Comparison of ENCODE assay signal across 8 cellular contexts in the genomic region with DNA sequence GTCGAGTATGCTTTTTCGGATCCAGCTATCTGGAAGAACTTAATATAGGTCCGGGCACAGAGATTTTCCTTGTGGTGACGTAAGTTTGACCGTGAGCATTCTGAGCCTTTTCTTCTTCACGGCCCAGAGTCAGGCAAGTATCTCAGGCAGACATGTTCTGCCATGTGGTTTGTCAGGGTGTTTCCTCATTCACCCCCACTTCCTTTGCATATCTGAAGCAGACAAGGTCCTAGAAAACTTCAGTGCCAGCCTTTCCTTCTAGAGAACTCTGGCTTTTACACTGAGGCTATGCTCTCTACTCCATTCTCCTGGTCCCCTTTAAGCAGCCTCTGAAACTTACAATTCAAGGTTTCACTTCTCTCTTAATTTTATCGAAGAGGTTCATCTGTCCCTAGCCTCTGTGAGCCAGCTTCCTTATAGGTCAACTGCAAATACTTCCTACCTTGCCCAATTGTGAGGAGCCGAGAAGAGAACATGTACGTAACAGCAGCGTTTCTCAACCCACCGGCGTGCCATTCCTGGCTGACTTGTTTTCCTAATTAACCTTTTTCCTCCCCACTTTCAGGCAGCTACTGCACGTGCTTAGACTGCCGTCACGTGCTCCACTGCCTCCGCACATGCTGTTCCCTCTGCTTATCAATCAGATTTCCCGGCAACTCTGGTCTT. TPM values are rescaled to one million over a fixed set of nuclear protein-coding genes. Genes with fewer than 3 reads are reported as not detected.
DNase-seq lines count a peak whose midpoint lies in the region; ATAC-seq, FAIRE-seq and TF ChIP-seq lines count a peak whose summit lies in the region.

No MANE protein-coding gene starts in this region.

- no TSS peak for BruUV-seq in K562 (replicated peaks; lab: Mats Ljungman, UMichigan)

- H3K27me3 Mint-ChIP-seq in CD8-positive, alpha-beta memory T cell: no peaks in the 10 kb centered on the region
- H3K27me3 Mint-ChIP-seq in endodermal cell (ENCODE audit: insufficient read depth): peaks cover 2% of the 10 kb centered on the region

- no peaks in the 10 kb centered on the region for H3K36me3 ChIP-seq in CD8-positive, alpha-beta memory T cell (ENCODE audit: insufficient read depth, low read length)
- H3K36me3 ChIP-seq in K562 (ENCODE audit: control insufficient read depth, insufficient read depth, low read length) (no peaks in the 10 kb centered on the region; the same call in 2 of the 3 replicates), endodermal cell (ENCODE audit: control insufficient read depth, insufficient read depth, low read length) (no peaks in the 10 kb centered on the region)

- FAIRE-seq in K562 (lab: Jason Lieb, UNC): no peak

- H4K20me1 ChIP-seq in K562 (replicated peaks; ENCODE audit: control insufficient read depth, insufficient read depth, low read length): no peaks in the 10 kb centered on the region

- H3K9ac ChIP-seq in K562 (ENCODE audit: insufficient read depth in 1 of 2, low read depth in 2 of 2, low read length in 2 of 2): no peak overlapping the region
- H3K9ac ChIP-seq in endodermal cell (ENCODE audit: extremely low read depth, low read length, poor library complexity, severe bottlenecking): no peak overlapping the region

- peak overlapping the region; percentile 75 to 92 (median 81) for H3K4me3 Mint-ChIP-seq in CD8-positive, alpha-beta memory T cell
- no peak overlapping the region for H3K4me3 Mint-ChIP-seq in endodermal cell

- peak overlapping the region; percentile 46 to 95 (median 88) for H3K27ac Mint-ChIP-seq in CD8-positive, alpha-beta memory T cell
- no peak overlapping the region for H3K27ac Mint-ChIP-seq in endodermal cell

- peak overlapping the region; percentile 53; the same call in 1 of the 2 replicates for H2AFZ ChIP-seq in K562 (ENCODE audit: low read depth, low read length)

- peaks cover 0 to 6% (median 0%) of the 10 kb centered on the region in 3 donors for H3K36me3 Mint-ChIP-seq in CD8-positive, alpha-beta memory T cell
- H3K36me3 Mint-ChIP-seq in endodermal cell (ENCODE audit: low read depth): peaks cover 10% of the 10 kb centered on the region

- POLR2A ChIA-PET in CD8-positive, alpha-beta memory T cell (lab: Charles Lee): no interaction called here
- POLR2A ChIA-PET in K562 (lab: Yijun Ruan, JAX): interaction anchor here (0.5 kb wide), 1 partner anchor 1778 kb away, joined by 3 read pairs; no protein-coding TSS in a partner anchor

- H3K9me3 ChIP-seq in CD8-positive, alpha-beta memory T cell (ENCODE audit: low read length): no peaks in the 10 kb centered on the region
- H3K9me3 ChIP-seq in K562 (replicated peaks; ENCODE audit: control insufficient read depth, insufficient read depth, low read depth, low read length) (no peaks in the 10 kb centered on the region), endodermal cell (ENCODE audit: control insufficient read depth, low read length) (no peaks in the 10 kb centered on the region)

- H3K9me1 ChIP-seq in K562 (ENCODE audit: control insufficient read depth, insufficient read depth, low read length): no peaks in the 10 kb centered on the region

- 24% methylated on average over 15 of the region's 17 CpGs for WGBS in K562 (ENCODE audit: insufficient coverage, low coverage, missing lambda C conversion rate)
- 79 to 86% methylated on average over 16 to 17 of the region's 17 CpGs for WGBS in endodermal cell (ENCODE audit: insufficient coverage in 1 of 2, insufficient read length in 1 of 2), 2 experiments

- ATAC-seq in GM19455 (IDR thresholded peaks at IDR 0.05; ENCODE audit: unreplicated experiment) (peak; percentile 86), HG03439 (IDR thresholded peaks at IDR 0.05; ENCODE audit: unreplicated experiment) (peak; percentile 81), K562 (no peak)

- no peak for TF ChIP-seq POLR2A in K562 (conservative IDR thresholded peaks at IDR 0.05)

- TF ChIP-seq CTCF in K562 (IDR thresholded peaks at IDR 0.05 in 2 of 3, conservative IDR thresholded peaks at IDR 0.05 in 1 of 3; ENCODE audit: insufficient read depth in 2 of 3, low read depth in 1 of 3, low read length in 3 of 3) (no peak), endodermal cell (conservative IDR thresholded peaks at IDR 0.05) (no peak)

- H3K9me3 Mint-ChIP-seq in CD8-positive, alpha-beta memory T cell: peaks cover 0 to 4% (median 0%) of the 10 kb centered on the region in 5 donors
- H3K9me3 Mint-ChIP-seq in endodermal cell: no peaks in the 10 kb centered on the region

- no peak overlapping the region; the same call in 1 of the 2 replicates for H3K4me2 ChIP-seq in K562 (ENCODE audit: insufficient read depth, low read length)

- peak overlapping the region; percentile 37 for H3K4me3 ChIP-seq in CD8-positive, alpha-beta memory T cell (ENCODE audit: low read length)
- H3K4me3 ChIP-seq in K562 (no peak overlapping the region), endodermal cell (ENCODE audit: low read length) (no peak overlapping the region)

- DNase-seq in CD8-positive, alpha-beta memory T cell: peak in 2 of 5 donors; percentile 9 to 44
- DNase-seq in K562 (ENCODE audit: extremely low read depth in 1 of 4, low spot score in 3 of 4) (no peak), HuH-7 (ENCODE audit: low spot score) (no peak), endodermal cell (no peak), NCI-H2029 (lab: John Stamatoyannopoulos, UW) (no peak)
- no peak for DNase-seq in stimulated activated CD4-positive, alpha-beta T cell treated with anti-CD3 and anti-CD28 coated beads, Interleukin-4, amount 100 ng/mL, for 1 hour

- peaks cover 16 to 19% (median 18%) of the 10 kb centered on the region in 3 donors for H3K4me1 Mint-ChIP-seq in CD8-positive, alpha-beta memory T cell
- no peaks in the 10 kb centered on the region for H3K4me1 Mint-ChIP-seq in endodermal cell

- CTCF ChIA-PET in CD8-positive, alpha-beta memory T cell (lab: Charles Lee): no interaction called here
- CTCF ChIA-PET in K562 (lab: Yijun Ruan, JAX; ENCODE audit: low intra/inter-chr PET ratio): no interaction called here

- H3K27me3 ChIP-seq in CD8-positive, alpha-beta memory T cell (ENCODE audit: insufficient read depth, low read length, poor library complexity, severe bottlenecking): no peaks in the 10 kb centered on the region
- H3K27me3 ChIP-seq in K562 (ENCODE audit: control insufficient read depth in 2 of 2, insufficient read depth in 2 of 2, low read length in 2 of 2) (peaks cover 2 to 21% of the 10 kb centered on the region in 2 experiments; a peak in 2 of 5 replicates), endodermal cell (ENCODE audit: control insufficient read depth, insufficient read depth, low read length, poor library complexity, severe bottlenecking) (no peaks in the 10 kb centered on the region)

- no peak for TF ChIP-seq RAD21 in K562 (CRISPR knock-in tag; conservative IDR thresholded peaks at IDR 0.05 in 1 of 2, IDR thresholded peaks at IDR 0.05 in 1 of 2)

- H3K4me1 ChIP-seq in CD8-positive, alpha-beta memory T cell (ENCODE audit: insufficient read depth, low read length): peaks cover 20% of the 10 kb centered on the region
- H3K4me1 ChIP-seq in K562 (replicated peaks in 1 of 2; ENCODE audit: control insufficient read depth in 2 of 2, insufficient read depth in 2 of 2, low read length in 2 of 2) (no peaks in the 10 kb centered on the region), endodermal cell (ENCODE audit: control insufficient read depth, insufficient read depth, low read length) (no peaks in the 10 kb centered on the region)

- TF ChIP-seq EP300 in K562 (IDR thresholded peaks at IDR 0.05; ENCODE audit: low read length): no peak

- H3K79me2 ChIP-seq in K562 (ENCODE audit: control insufficient read depth, insufficient read depth, low read length): no peaks in the 10 kb centered on the region

- no peak overlapping the region for H3K27ac ChIP-seq in CD8-positive, alpha-beta memory T cell (ENCODE audit: low read depth, low read length)
- H3K27ac ChIP-seq in K562 (ENCODE audit: extremely low read depth, low read depth, low read length) (no peak overlapping the region), endodermal cell (ENCODE audit: low read depth, low read length) (no peak overlapping the region)

- in situ Hi-C loops in K562 (cut with MboI): no loop called here

- intact Hi-C loops in K562 (cut with micrococcal nuclease): no loop called here

TF ChIP-seq in K562, 482 proteins besides CTCF, POLR2A, EP300 and RAD21 (continues in another document):
- TF ChIP-seq ZNF311 (CRISPR knock-in tag; IDR thresholded peaks at IDR 0.05) (no peak), MEIS2 (IDR thresholded peaks at IDR 0.05; ENCODE audit: partially characterized antibody) (no peak), BHLHE40 (IDR thresholded peaks at IDR 0.05; ENCODE audit: low read length) (peak; percentile 67)
- TF ChIP-seq, protein P1, sequence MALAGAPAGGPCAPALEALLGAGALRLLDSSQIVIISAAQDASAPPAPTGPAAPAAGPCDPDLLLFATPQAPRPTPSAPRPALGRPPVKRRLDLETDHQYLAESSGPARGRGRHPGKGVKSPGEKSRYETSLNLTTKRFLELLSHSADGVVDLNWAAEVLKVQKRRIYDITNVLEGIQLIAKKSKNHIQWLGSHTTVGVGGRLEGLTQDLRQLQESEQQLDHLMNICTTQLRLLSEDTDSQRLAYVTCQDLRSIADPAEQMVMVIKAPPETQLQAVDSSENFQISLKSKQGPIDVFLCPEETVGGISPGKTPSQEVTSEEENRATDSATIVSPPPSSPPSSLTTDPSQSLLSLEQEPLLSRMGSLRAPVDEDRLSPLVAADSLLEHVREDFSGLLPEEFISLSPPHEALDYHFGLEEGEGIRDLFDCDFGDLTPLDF (CRISPR knock-in tag; IDR thresholded peaks at IDR 0.05): no peak

RNA-seq across cellular contexts. Expression of gene CDCA7L, which starts 47.3 kb away (rescaled TPM):
- 10 to 100 TPM; 75.5 to 75.9 TPM for total RNA-seq in CD8-positive, alpha-beta memory T cell
- polyA plus RNA-seq in CD8-positive, alpha-beta memory T cell: 6.5 TPM
- 10.8 and 10.9 TPM in 2 replicates for total RNA-seq in K562 (2011; cell fraction: chromatin; rRNA removed; ENCODE audit: low replicate concordance)
- total RNA-seq in K562 (2011; cell fraction: nucleolus; rRNA removed): 8.0 and 8.4 TPM in 2 replicates
- total RNA-seq in K562 (2011; cell fraction: nucleoplasm; rRNA removed): 7.2 and 13.0 TPM in 2 replicates
- total RNA-seq in K562 (2014; rRNA removed) (2.6 and 3.0 TPM in 2 replicates), K562 (2014; rRNA removed; fragmentation: Illumina TruSeq; extraction: Trizol) (4.3 and 4.9 TPM in 2 replicates), K562 (2015; rRNA removed; fragmentation: Illumina TruSeq; extraction: Trizol) (3.5 and 4.5 TPM in 2 replicates), K562 (2021) (3.1 and 3.8 TPM in 2 replicates), endodermal cell (10 to 100 TPM; 39.5 to 41.1 TPM)
- polyA plus RNA-seq in K562 (2011; rRNA removed) (17.6 and 32.4 TPM in 2 replicates), K562 (2014; fragmentation: Illumina TruSeq; extraction: Trizol) (3.7 and 5.2 TPM in 2 replicates), K562 (2014; fragmentation: Nextera tagmentation; extraction: Ambion mirVana) (1 to 10 TPM; 1.9 to 2.1 TPM), K562 (2014; rRNA removed) (2.3 and 4.3 TPM in 2 replicates)
- 13.1 and 15.3 TPM in 2 replicates for polyA plus RNA-seq in K562 (2011; cell fraction: cytosol; rRNA removed)
- polyA plus RNA-seq in K562 (2011; cell fraction: nucleus; rRNA removed): 20.1 and 29.2 TPM in 2 replicates
- 1.00 and 1.7 TPM in 2 replicates for polyA plus RNA-seq in K562 (2012)
- 24.0 and 39.4 TPM in 2 replicates for polyA minus RNA-seq in K562 (2011; rRNA and poly(A)+ RNA removed)
- polyA minus RNA-seq in K562 (2011; cell fraction: cytosol; rRNA and poly(A)+ RNA removed): 14.4 and 16.5 TPM in 2 replicates
- polyA minus RNA-seq in K562 (2011; cell fraction: nucleus; rRNA and poly(A)+ RNA removed): 11.7 and 16.0 TPM in 2 replicates
- polyA plus RNA-seq in endodermal cell (2013, experiment 1 of 2): 50.0 TPM
- 42.4 TPM for polyA plus RNA-seq in endodermal cell (2013, experiment 2 of 2)
